Comparison of ENCODE assay signal across 8 cellular contexts in the genomic region with DNA sequence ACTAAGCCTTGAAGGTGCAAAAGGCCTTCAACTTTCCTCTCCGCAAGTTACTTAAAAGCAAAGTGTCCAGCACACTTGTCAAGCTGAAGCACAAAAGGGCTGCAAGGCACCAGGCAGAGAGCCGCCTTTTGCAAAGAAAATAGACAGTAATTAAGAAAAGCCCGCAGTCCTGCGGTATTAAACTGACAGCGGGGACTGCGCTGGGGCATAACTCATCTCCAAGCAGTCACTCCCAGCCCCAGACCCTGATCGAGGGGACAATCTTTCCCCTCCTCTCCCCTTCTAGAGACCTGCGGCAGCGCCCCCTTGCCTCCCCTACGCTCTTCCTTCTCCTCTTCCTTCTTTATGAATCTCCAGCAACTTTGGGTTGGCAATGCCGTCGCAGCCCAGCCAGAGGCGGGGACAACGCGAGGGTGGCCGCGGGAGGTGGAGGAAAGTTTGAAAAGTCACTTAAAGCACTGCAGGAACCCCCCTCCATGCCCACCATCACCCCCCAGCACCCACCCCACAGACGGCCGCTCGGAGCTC.
DNase-seq lines count a peak whose midpoint lies in the region; ATAC-seq, FAIRE-seq and TF ChIP-seq lines count a peak whose summit lies in the region.
"Had no signal": no experiment of that assay in that cellular context is flagged by ENCODE, and none has a peak within 500 bp of the region (broad histone marks: within the 10 kb centered on the region; RNA-seq: fewer than 3 reads in every experiment).

No MANE protein-coding gene starts in this region.

- TF ChIP-seq CTCF in GM10266 (IDR thresholded peaks at IDR 0.05; ENCODE audit: control insufficient read depth, insufficient read depth, low read depth, missing control alignments) (no peak), bronchial epithelial cell (IDR thresholded peaks at IDR 0.05; ENCODE audit: insufficient read depth, low read length, severe bottlenecking) (no peak), uterus (IDR thresholded peaks at IDR 0.05) (peak in 1 of 4 experiments; percentile 6)

- no peak overlapping the region for H3K27ac ChIP-seq in mesodermal cell (ENCODE audit: low read depth, low read length, severe bottlenecking)
- peak overlapping the region in 1 of 2 donors; percentile 84 for H3K27ac ChIP-seq in uterus
- H3K27ac ChIP-seq: neutrophil had no signal

- 3% methylated on average over 6 to 10 of the region's 20 CpGs for WGBS in mesodermal cell (ENCODE audit: insufficient coverage in 2 of 2), 2 experiments

- H3K27me3 ChIP-seq in bronchial epithelial cell (ENCODE audit: control insufficient read depth, insufficient read depth, low read length) (no peaks in the 10 kb centered on the region), uterus (no peaks in the 10 kb centered on the region)

- intact Hi-C loops in uterus (cut with DNase I; ENCODE audit: low total_unique reads), result no loop called here

- H3K4me1 ChIP-seq in mesodermal cell (ENCODE audit: control insufficient read depth, insufficient read depth, low read length, poor library complexity, severe bottlenecking), result peaks cover 11% of the 10 kb centered on the region
- H3K4me1 ChIP-seq in uterus, result no peaks in the 10 kb centered on the region

- no peak for TF ChIP-seq POLR2A in uterus (IDR thresholded peaks at IDR 0.05)

- H3K9me3 ChIP-seq in mesodermal cell (ENCODE audit: control insufficient read depth, low read length) (no peaks in the 10 kb centered on the region), uterus (no peaks in the 10 kb centered on the region)
- H3K9me3 ChIP-seq: neutrophil had no signal

- H3K4me3 ChIP-seq in bronchial epithelial cell (ENCODE audit: low read depth, low read length) (peak overlapping the region; percentile 58), mesodermal cell (ENCODE audit: extremely low read depth, insufficient read depth, low read length, poor library complexity, severe bottlenecking) (peak overlapping the region; percentile 53), uterus (peak overlapping the region; percentile 38 to 58)

- ATAC-seq in HG03135 (IDR thresholded peaks at IDR 0.05; ENCODE audit: unreplicated experiment), result no peak

- FAIRE-seq in bronchial epithelial cell (lab: Jason Lieb, UNC), result no peak

- DNase-seq in GM10266 (ENCODE audit: extremely low spot score) (peak; percentile 9), NOMO-1 (lab: John Stamatoyannopoulos, UW; ENCODE audit: unreplicated experiment in 2 of 2) (peak; percentile 1 to 60), bronchial epithelial cell (ENCODE audit: low read depth) (no peak), uterus (peak in 1 of 2 donors; percentile 17), RKO (ENCODE audit: low spot score) (no peak)

- H3K36me3 ChIP-seq in bronchial epithelial cell (ENCODE audit: control insufficient read depth, insufficient read depth, low read length) (no peaks in the 10 kb centered on the region), mesodermal cell (ENCODE audit: control insufficient read depth, insufficient read depth, low read length) (no peaks in the 10 kb centered on the region), uterus (no peaks in the 10 kb centered on the region)
- H3K36me3 ChIP-seq: neutrophil had no signal

Comparison
In these comparisons a context has a peak if more than half of its experiments do, and no peak if none do; other contexts are left out.
1. DNase-seq: peak in GM10266 (single experiment) and NOMO-1 (2 of 2); none in bronchial epithelial cell (single experiment) and RKO (single experiment).
2. Peak in every context shown above with its lines, with median percentiles within 50 percentile points of each other: H3K4me3 ChIP-seq.